In genomic region chr16:65122724-65122973, GRCh38 we compare ENCODE assay signal across 9 cellular contexts. TPM values are rescaled to one million over a fixed set of nuclear protein-coding genes. Genes with fewer than 3 reads are reported as not detected.
A peak's percentile ranks its signal among the peaks of the same experiment; 100 is the strongest.
DNase-seq lines count a peak whose midpoint lies in the region; ATAC-seq and TF ChIP-seq lines count a peak whose summit lies in the region.
"Had no signal": no experiment of that assay in that cellular context is flagged by ENCODE, and none has a peak within 500 bp of the region (broad histone marks: within the 10 kb centered on the region; RNA-seq: fewer than 3 reads in every experiment).

No MANE protein-coding gene starts in this region.

- H3K27ac ChIP-seq in HUES48 (ENCODE audit: low read depth, low read length) (no peak overlapping the region), caudate nucleus (ENCODE audit: low read depth, low read length) (peak overlapping the region; percentile 85), left lung (peak overlapping the region; percentile 73 to 87)

- intact Hi-C loops in left lung (cut with DNase I), result no loop called here

- H3K36me3 Mint-ChIP-seq in stimulated activated naive B cell treated with anti-CD40 and anti-IgM and Interleukin-4, amounts not matched to agents 10 μg/mL and 1 μg/mL and 100 μg/mL, for 72 hours, result no peaks in the 10 kb centered on the region

- H3K27ac Mint-ChIP-seq in stimulated activated naive B cell treated with anti-CD40 and anti-IgM and Interleukin-4, amounts not matched to agents 10 μg/mL and 1 μg/mL and 100 μg/mL, for 72 hours, result peak overlapping the region; percentile 81

- H3K27me3 Mint-ChIP-seq in stimulated activated naive B cell treated with anti-CD40 and anti-IgM and Interleukin-4, amounts not matched to agents 10 μg/mL and 1 μg/mL and 100 μg/mL, for 72 hours, result peaks cover 37 to 64% of the 10 kb centered on the region in 2 donors

- H3K9me3 ChIP-seq in HUES48 (ENCODE audit: control insufficient read depth, insufficient read depth, low read length) (no peaks in the 10 kb centered on the region), left lung (no peaks in the 10 kb centered on the region)

- no peak overlapping the region for H3K4me3 Mint-ChIP-seq in stimulated activated naive B cell treated with anti-CD40 and anti-IgM and Interleukin-4, amounts not matched to agents 10 μg/mL and 1 μg/mL and 100 μg/mL, for 72 hours

- H3K27me3 ChIP-seq in HUES48 (ENCODE audit: control insufficient read depth, insufficient read depth, low read length), result peaks cover 76% of the 10 kb centered on the region
- peaks cover 7 to 69% of the 10 kb centered on the region in 2 donors for H3K27me3 ChIP-seq in left lung

- TF ChIP-seq CTCF in left lung (IDR thresholded peaks at IDR 0.05), result no peak

- H3K4me1 ChIP-seq in HUES48 (ENCODE audit: control insufficient read depth, insufficient read depth, low read length) (peaks cover 26% of the 10 kb centered on the region), left lung (no peaks in the 10 kb centered on the region)

- no peaks in the 10 kb centered on the region for H3K36me3 ChIP-seq in HUES48 (ENCODE audit: control insufficient read depth, insufficient read depth, low read length)
- H3K36me3 ChIP-seq in left lung, result no peaks in the 10 kb centered on the region

- H3K4me3 ChIP-seq in HUES48 (ENCODE audit: low read depth, low read length) (peak overlapping the region; percentile 77), left lung (peak overlapping the region; percentile 43 to 45)

- H3K4me1 Mint-ChIP-seq in stimulated activated naive B cell treated with anti-CD40 and anti-IgM and Interleukin-4, amounts not matched to agents 10 μg/mL and 1 μg/mL and 100 μg/mL, for 72 hours, result peaks cover 0 to 2% of the 10 kb centered on the region in 2 donors

- no peak for ATAC-seq in left lung
- ATAC-seq in stimulated activated naive B cell treated with anti-CD40 and anti-IgM and Interleukin-4, amounts not matched to agents 10 μg/mL and 1 μg/mL and 100 μg/mL, for 72 hours (replicated peaks), result no peak
- ATAC-seq in stimulated activated naive CD8-positive, alpha-beta T cell treated with anti-CD3 and anti-CD28 coated beads, Interleukin-15, Interleukin-2, amounts not matched to agents 100 U/mL and 50 U/mL, for 24 hours, result no peak

- H3K9ac ChIP-seq in HUES48 (ENCODE audit: low read depth, low read length), result no peak overlapping the region; the same call in 1 of the 2 replicates

- no peak for DNase-seq in caudate nucleus (lab: John Stamatoyannopoulos, UW)
- no peak for DNase-seq in left lung
- no peak for DNase-seq in stimulated activated naive B cell treated with anti-CD40 and anti-IgM and Interleukin-4, amounts not matched to agents 10 μg/mL and 1 μg/mL and 100 μg/mL, for 72 hours
- DNase-seq in cerebellar cortex (ENCODE audit: low spot score), result no peak
- no peak for DNase-seq in stimulated activated naive CD8-positive, alpha-beta T cell treated with anti-CD3 and anti-CD28 coated beads, Interleukin-15, Interleukin-2, amounts not matched to agents 100 U/mL and 50 U/mL, for 24 hours
- no peak for DNase-seq in DMS153 treated with DMSO at 0.1 percent for 48 hours (lab: John Stamatoyannopoulos, UW; ENCODE audit: unreplicated experiment)
- no peak for DNase-seq in activated CD8-positive, alpha-beta memory T cell treated with anti-CD3 and anti-CD28 coated beads for 24 hours
- DNase-seq: SHP77 had no signal

- no peaks in the 10 kb centered on the region for H3K9me3 Mint-ChIP-seq in stimulated activated naive B cell treated with anti-CD40 and anti-IgM and Interleukin-4, amounts not matched to agents 10 μg/mL and 1 μg/mL and 100 μg/mL, for 72 hours

RNA-seq across cellular contexts. Expression of gene CDH11, which starts 0.8 kb away (rescaled TPM):
- 100 to 1,000 TPM; 161 to 308 TPM for total RNA-seq in left lung
